Comparison of ENCODE assay signal across 19 cellular contexts in the genomic region with DNA sequence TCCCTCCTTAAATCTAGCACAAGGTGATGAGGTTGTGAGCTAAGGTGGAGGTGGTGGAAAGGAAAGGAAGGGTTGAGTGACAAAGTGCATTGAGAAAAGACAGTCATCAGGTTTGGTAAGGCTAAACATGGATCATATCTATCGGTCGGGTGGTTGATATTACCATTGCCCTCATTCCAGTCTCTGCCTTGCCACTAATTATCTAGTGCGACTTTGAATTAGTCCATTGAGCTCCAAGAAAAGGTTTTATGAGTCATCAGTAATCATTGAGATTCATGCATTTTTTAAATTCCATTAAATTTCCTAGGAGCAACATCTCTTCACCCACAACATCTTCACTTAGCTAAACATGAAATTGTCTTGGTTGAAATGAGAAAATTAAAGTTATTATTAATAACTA.
DNase-seq lines count a peak whose midpoint lies in the region; ATAC-seq, FAIRE-seq and TF ChIP-seq lines count a peak whose summit lies in the region.
"Had no signal": no experiment of that assay in that cellular context is flagged by ENCODE, and none has a peak within 500 bp of the region (broad histone marks: within the 10 kb centered on the region; RNA-seq: fewer than 3 reads in every experiment).

No MANE protein-coding gene starts in this region.

- H3K4me2 ChIP-seq in IMR-90 (ENCODE audit: low read depth, low read length) (no peak overlapping the region), H1 (ENCODE audit: insufficient read depth in 1 of 2, low read depth in 2 of 2, low read length in 2 of 2) (no peak overlapping the region)

- peaks cover 0 to 5% of the 10 kb centered on the region in 2 experiments; a peak in 1 of 4 replicates for H3K79me1 ChIP-seq in IMR-90 (ENCODE audit: low read depth in 1 of 2, low read length in 2 of 2)
- H3K79me1 ChIP-seq in H1 (ENCODE audit: low read depth, low read length), result no peaks in the 10 kb centered on the region

- H3K4me3 ChIP-seq in A673 (ENCODE audit: low read depth, low read length, poor library complexity, severe bottlenecking) (no peak overlapping the region), IMR-90 (ENCODE audit: insufficient read depth, low read depth, low read length) (no peak overlapping the region), H1 (ENCODE audit: extremely low read depth in 1 of 4, insufficient read depth in 2 of 4, low read depth in 3 of 4, low read length in 4 of 4) (no peak overlapping the region)
- H3K4me3 ChIP-seq: Peyer's patch had no signal

- H3K4ac ChIP-seq in IMR-90 (ENCODE audit: low read depth, low read length) (peak overlapping the region; percentile 96), H1 (replicated peaks; ENCODE audit: insufficient read length, low read depth, low read length) (no peak overlapping the region)

- TF ChIP-seq RAD21 in IMR-90 (IDR thresholded peaks at IDR 0.05; ENCODE audit: low read length) (no peak), H1 (IDR thresholded peaks at IDR 0.05 in 1 of 2, conservative IDR thresholded peaks at IDR 0.05 in 1 of 2; ENCODE audit: low read depth in 2 of 2, low read length in 2 of 2) (no peak)

- dilution Hi-C loops in IMR-90 (cut with HindIII; ENCODE audit: low sequenced_read_pairs, unreplicated experiment), result no loop called here

- POLR2A ChIA-PET in A673 (lab: Charles Lee; ENCODE audit: low non-redundant PET), result no interaction called here
- POLR2A ChIA-PET in IMR-90 (lab: Charles Lee; ENCODE audit: unreplicated experiment), result interaction anchor here (1.0 kb wide), 1 partner anchor 10 kb away, joined by 3 read pairs; no protein-coding TSS in a partner anchor
- POLR2A ChIA-PET in H1 (lab: Charles Lee; ENCODE audit: partially characterized antibody), result no interaction called here

- peaks cover 31% of the 10 kb centered on the region for H3K4me1 ChIP-seq in A673 (ENCODE audit: insufficient read depth, low read length, poor library complexity, severe bottlenecking)
- H3K4me1 ChIP-seq in IMR-90 (ENCODE audit: control insufficient read depth, insufficient read depth, low read length), result peaks cover 28% of the 10 kb centered on the region
- H3K4me1 ChIP-seq in H1 (replicated peaks in 1 of 4; ENCODE audit: control insufficient read depth in 3 of 4, insufficient read depth in 4 of 4, low read length in 3 of 4), result peaks cover 0 to 2% (median 0%) of the 10 kb centered on the region in 4 experiments; a peak in 1 of 7 replicates
- H3K4me1 ChIP-seq: BE2C, Peyer's patch had no signal

- CTCF ChIA-PET in A673 (lab: Charles Lee) (no interaction called here), IMR-90 (lab: Yijun Ruan, JAX) (interaction anchor here (0.9 to 1.4 kb wide), 2 partner anchors 14 to 199 kb away, joined by 3 to 4 read pairs; no protein-coding TSS in a partner anchor), H1 (lab: Charles Lee; ENCODE audit: partially characterized antibody) (interaction anchor here (0.6 to 2.6 kb wide), 11 partner anchors 14 to 286 kb away, joined by 3 to 7 read pairs (median 3); no protein-coding TSS in a partner anchor)

- peaks cover 63% of the 10 kb centered on the region for H3K4me1 Mint-ChIP-seq in osteocyte (ENCODE audit: unreplicated experiment)
- H3K4me1 Mint-ChIP-seq: CD4-positive, alpha-beta memory T cell had no signal

- H4K91ac ChIP-seq in IMR-90 (ENCODE audit: insufficient read depth, low read depth, low read length) (peak overlapping the region; percentile 99), H1 (replicated peaks; ENCODE audit: insufficient read length, low read length) (no peak overlapping the region)

- no peaks in the 10 kb centered on the region for H3K23me2 ChIP-seq in H1 (ENCODE audit: low read depth, low read length)

- H3K9me3 Mint-ChIP-seq in osteocyte (ENCODE audit: unreplicated experiment), result peaks cover 14% of the 10 kb centered on the region

- TF ChIP-seq EP300 in H1 (IDR thresholded peaks at IDR 0.05; ENCODE audit: borderline replicate concordance in 1 of 2, low read depth in 2 of 2, low read length in 2 of 2), result no peak

- peak overlapping the region; percentile 91 for H3K23ac ChIP-seq in IMR-90 (ENCODE audit: low read depth, low read length)
- no peak overlapping the region for H3K23ac ChIP-seq in H1 (ENCODE audit: insufficient read length)

- H4K5ac ChIP-seq in IMR-90 (ENCODE audit: low read depth, low read length) (peak overlapping the region; percentile 96), H1 (ENCODE audit: insufficient read length, low read depth, low read length) (no peak overlapping the region)

- H3K36me3 Mint-ChIP-seq in osteocyte (ENCODE audit: unreplicated experiment), result peaks cover 13% of the 10 kb centered on the region
- H3K36me3 Mint-ChIP-seq: CD4-positive, alpha-beta memory T cell had no signal

- no peak overlapping the region for H2BK12ac ChIP-seq in H1 (ENCODE audit: low read depth, low read length)

- H3K9me3 ChIP-seq in A673 (ENCODE audit: low read depth, low read length, poor library complexity, severe bottlenecking), result no peaks in the 10 kb centered on the region
- H3K9me3 ChIP-seq in IMR-90 (ENCODE audit: control insufficient read depth, insufficient read depth, low read length), result no peaks in the 10 kb centered on the region; the same call in 1 of the 2 replicates
- no peaks in the 10 kb centered on the region for H3K9me3 ChIP-seq in H1 (ENCODE audit: insufficient read depth in 2 of 2, low read depth in 1 of 2, low read length in 1 of 2)
- H3K9me3 ChIP-seq: BE2C, Peyer's patch had no signal

- H2BK15ac ChIP-seq in IMR-90 (ENCODE audit: low read depth, low read length) (peak overlapping the region; percentile 92), H1 (ENCODE audit: low read length) (no peak overlapping the region)

- no peak overlapping the region for H2AFZ ChIP-seq in IMR-90 (replicated peaks; ENCODE audit: low read length, poor library complexity)
- no peak overlapping the region for H2AFZ ChIP-seq in H1 (ENCODE audit: low read length)

- peak overlapping the region; percentile 20; the same call in 1 of the 2 replicates for H3K56ac ChIP-seq in IMR-90 (ENCODE audit: extremely low read depth, insufficient read depth, low read length)
- no peak overlapping the region for H3K56ac ChIP-seq in H1 (replicated peaks; ENCODE audit: insufficient read length, low read depth, low read length)

- peaks cover 35% of the 10 kb centered on the region for H3K9me1 ChIP-seq in IMR-90 (ENCODE audit: insufficient read depth, low read length)

- H3K27me3 ChIP-seq in A673 (replicated peaks; ENCODE audit: insufficient read depth, low read depth, low read length, poor library complexity), result no peaks in the 10 kb centered on the region
- no peaks in the 10 kb centered on the region for H3K27me3 ChIP-seq in IMR-90 (ENCODE audit: control insufficient read depth, insufficient read depth, low read length)
- no peaks in the 10 kb centered on the region for H3K27me3 ChIP-seq in H1 (replicated peaks in 1 of 4; ENCODE audit: control insufficient read depth in 3 of 4, extremely low read depth in 1 of 4, insufficient read depth in 3 of 4, low read length in 3 of 4)
- H3K27me3 ChIP-seq: Peyer's patch had no signal

- H2AK5ac ChIP-seq in IMR-90 (ENCODE audit: low read depth, low read length) (peak overlapping the region; percentile 98), H1 (ENCODE audit: low read depth, low read length) (no peak overlapping the region)

- no peak overlapping the region for H3K9ac ChIP-seq in IMR-90 (ENCODE audit: low read depth, low read length)
- no peak overlapping the region for H3K9ac ChIP-seq in H1 (replicated peaks in 1 of 4; ENCODE audit: extremely low read depth in 1 of 4, low read depth in 3 of 4, low read length in 3 of 4)

- H2AK9ac ChIP-seq in IMR-90 (replicated peaks; ENCODE audit: low read depth, low read length, poor library complexity), result no peak overlapping the region

- BruUV-seq in A673 (replicated peaks; lab: Mats Ljungman, UMichigan) (no TSS peak), IMR-90 (replicated peaks; lab: Mats Ljungman, UMichigan) (no TSS peak)

- no peak for TF ChIP-seq CTCF in A673 (conservative IDR thresholded peaks at IDR 0.05; ENCODE audit: low read depth, low read length)
- no peak for TF ChIP-seq CTCF in IMR-90 (conservative IDR thresholded peaks at IDR 0.05; ENCODE audit: low read depth, low read length)
- no peak for TF ChIP-seq CTCF in H1 (IDR thresholded peaks at IDR 0.05; ENCODE audit: control extremely low read depth in 1 of 3, insufficient read depth in 1 of 3, low read depth in 1 of 3, low read length in 3 of 3)
- no peak for TF ChIP-seq CTCF in osteocyte (IDR thresholded peaks at IDR 0.05)

- H2BK20ac ChIP-seq in IMR-90 (ENCODE audit: low read depth, low read length), result peak overlapping the region; percentile 99
- 0 out of 2 replicates have a peak overlapping the region, but pooled peaks have one; percentile 23 for H2BK20ac ChIP-seq in H1 (ENCODE audit: low read length)

- H3K14ac ChIP-seq in IMR-90 (replicated peaks; ENCODE audit: low read depth, low read length), result peak overlapping the region; percentile 90
- H3K14ac ChIP-seq in H1 (ENCODE audit: insufficient read length), result no peak overlapping the region

- ATAC-seq in IMR-90 (ENCODE audit: low read depth), result no peak
- ATAC-seq in GM18907 (IDR thresholded peaks at IDR 0.05; ENCODE audit: unreplicated experiment), result no peak
- ATAC-seq: HepG2 had no signal

- DNase-seq in A673 (ENCODE audit: low spot score) (peak; percentile 24), IMR-90 (no peak), H1 (ENCODE audit: low read depth in 1 of 2, low spot score in 2 of 2) (no peak), osteocyte (ENCODE audit: extremely low spot score, unreplicated experiment) (no peak), T1000 (lab: John Stamatoyannopoulos, UW) (no peak)
- no peak for DNase-seq in activated CD4-positive, alpha-beta T cell treated with anti-CD3 and anti-CD28 coated beads, Interleukin-2, amount 50 U/mL, for 48 hours
- DNase-seq: ACHN; BE2C; CD4-positive, alpha-beta memory T cell; DND-41; Karpas-422; NCI-H187 treated with DMSO at 0.1 percent for 48 hours; NCI-H2171; Peyer's patch; SIG-M5 had no signal

- H3K27ac ChIP-seq in A673 (ENCODE audit: low read depth, low read length, poor library complexity, severe bottlenecking) (no peak overlapping the region), IMR-90 (ENCODE audit: insufficient read depth, low read length) (no peak overlapping the region), H1 (ENCODE audit: low read depth, low read length) (no peak overlapping the region)
- H3K27ac ChIP-seq: Peyer's patch had no signal

- TF ChIP-seq POLR2A in IMR-90 (IDR thresholded peaks at IDR 0.05; ENCODE audit: low read depth, low read length) (no peak), H1 (IDR thresholded peaks at IDR 0.05; ENCODE audit: control extremely low read depth in 1 of 2, low read depth in 2 of 2, low read length in 2 of 2) (no peak)

- intact Hi-C loops in A673 (cut with micrococcal nuclease; ENCODE audit: unreplicated experiment) (no loop called here), IMR-90 (cut with micrococcal nuclease) (loop anchor here (5.0 to 10.0 kb wide), 3 partner anchors 78 to 615 kb away; no protein-coding TSS in a partner anchor)

- H4K8ac ChIP-seq in IMR-90 (ENCODE audit: low read depth in 2 of 2, low read length in 2 of 2), result peak overlapping the region; percentile 54 to 97
- H4K8ac ChIP-seq in H1 (ENCODE audit: extremely low read depth, insufficient read depth, low read length), result no peak overlapping the region

- peak overlapping the region; percentile 91 for H2BK5ac ChIP-seq in IMR-90 (ENCODE audit: low read depth, low read length, poor library complexity, severe bottlenecking)
- no peak overlapping the region for H2BK5ac ChIP-seq in H1 (ENCODE audit: low read depth, low read length)

- in situ Hi-C loops in IMR-90 (cut with MboI; ENCODE audit: low sequenced_read_pairs), result no loop called here

- no peak overlapping the region for H3K4me3 Mint-ChIP-seq in osteocyte (ENCODE audit: unreplicated experiment)
- H3K4me3 Mint-ChIP-seq: CD4-positive, alpha-beta memory T cell had no signal

- no peaks in the 10 kb centered on the region for H3K36me3 ChIP-seq in A673 (ENCODE audit: insufficient read depth, low read length, poor library complexity, severe bottlenecking)
- no peaks in the 10 kb centered on the region for H3K36me3 ChIP-seq in IMR-90 (ENCODE audit: control insufficient read depth, insufficient read depth, low read length)
- no peaks in the 10 kb centered on the region for H3K36me3 ChIP-seq in H1 (ENCODE audit: control insufficient read depth in 2 of 4, insufficient read depth in 4 of 4, low read length in 3 of 4)
- H3K36me3 ChIP-seq: BE2C, Peyer's patch had no signal

- H3K27ac Mint-ChIP-seq in osteocyte (ENCODE audit: unreplicated experiment), result peak overlapping the region; percentile 96
- H3K27ac Mint-ChIP-seq: CD4-positive, alpha-beta memory T cell had no signal

- no peaks in the 10 kb centered on the region for H3K79me2 ChIP-seq in H1 (ENCODE audit: control insufficient read depth in 1 of 2, insufficient read depth in 2 of 2, low read length in 2 of 2)

- FAIRE-seq in H1 (lab: Jason Lieb, UNC), result no peak
- FAIRE-seq: D721Med, H54, HepG2 had no signal

- peak overlapping the region; percentile 99 for H3K18ac ChIP-seq in IMR-90 (ENCODE audit: low read depth, low read length)
- no peak overlapping the region for H3K18ac ChIP-seq in H1 (ENCODE audit: extremely low read depth, low read length)

- H2BK120ac ChIP-seq in IMR-90 (ENCODE audit: low read depth, low read length), result peak overlapping the region; percentile 97
- H2BK120ac ChIP-seq in H1 (replicated peaks; ENCODE audit: low read depth, low read length), result no peak overlapping the region

- H4K20me1 ChIP-seq in IMR-90 (ENCODE audit: insufficient read depth, low read length) (no peaks in the 10 kb centered on the region), H1 (replicated peaks in 1 of 2; ENCODE audit: control insufficient read depth in 1 of 2, insufficient read depth in 2 of 2, low read length in 2 of 2) (no peaks in the 10 kb centered on the region)

- no CpG with 5 or more reads among the region's 3 CpGs for WGBS in IMR-90 (ENCODE audit: extremely low coverage in 2 of 2, insufficient read length in 1 of 2), 2 experiments
- 91% methylated on average over 3 of the region's 3 CpGs; no CpG with 5 or more reads in 1 of the 2 experiments for WGBS in H1 (ENCODE audit: extremely low coverage in 1 of 2, insufficient coverage in 1 of 2, insufficient read length in 1 of 2, insufficient replicate concordance in 2 of 2, low coverage in 1 of 2, low lambda C conversion rate in 2 of 2, missing lambda C conversion rate in 1 of 2), 2 experiments

- no peaks in the 10 kb centered on the region for H3K27me3 Mint-ChIP-seq in osteocyte (ENCODE audit: unreplicated experiment)
